ENCODE assay signal across 1 cellular context in genomic region chr1:53485478-53486394, GRCh38.
TF ChIP-seq lines count a peak whose summit lies in the region.

No MANE protein-coding gene starts in this region.

TF ChIP-seq in WTC11, 78 proteins besides CTCF, POLR2A, EP300 and RAD21 (continued from another document):
- TF ChIP-seq ATF6 (CRISPR knock-in tag; IDR thresholded peaks at IDR 0.05) (no peak), ETV6 (CRISPR knock-in tag; IDR thresholded peaks at IDR 0.05) (peak; percentile 57; the same call in 1 of the 2 replicates), AR (CRISPR knock-in tag; IDR thresholded peaks at IDR 0.05) (no peak)
